Comparison of ENCODE assay signal across 13 cellular contexts in the genomic region with DNA sequence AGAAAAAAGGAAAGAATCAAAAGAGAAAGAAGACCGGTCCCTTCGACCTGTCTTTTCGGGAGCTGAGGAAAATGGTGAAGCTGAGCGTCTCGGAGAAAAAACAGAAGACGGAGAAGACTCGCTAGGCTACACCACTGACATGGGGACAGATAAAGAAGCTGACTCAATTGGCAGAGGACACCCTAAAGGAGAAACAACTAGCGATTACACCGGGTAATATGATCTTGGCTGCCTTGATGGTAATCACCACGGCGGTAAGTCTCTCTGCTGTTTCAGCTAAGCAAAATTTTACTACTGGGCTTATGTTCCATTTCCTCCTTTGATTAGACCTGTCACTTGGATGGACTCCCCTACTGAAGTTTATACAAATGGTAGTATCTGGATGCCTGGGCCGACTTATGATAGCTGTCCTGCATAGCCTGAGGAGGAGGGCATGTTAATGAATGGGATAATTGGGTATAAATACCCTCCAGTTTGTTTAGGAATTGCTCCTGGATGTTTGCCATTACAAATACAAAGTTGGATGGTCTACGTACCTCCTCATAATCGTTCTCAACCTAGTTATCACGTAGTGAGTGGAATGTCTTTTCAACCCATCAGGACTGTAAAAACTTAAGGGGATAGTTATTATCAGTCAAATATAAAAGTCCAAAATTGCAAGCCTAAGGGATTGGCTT. TPM values are rescaled to one million over a fixed set of nuclear protein-coding genes. Genes with fewer than 3 reads are reported as not detected.
DNase-seq lines count a peak whose midpoint lies in the region; ATAC-seq, FAIRE-seq and TF ChIP-seq lines count a peak whose summit lies in the region.
"Had no signal": no experiment of that assay in that cellular context is flagged by ENCODE, and none has a peak within 500 bp of the region (broad histone marks: within the 10 kb centered on the region; RNA-seq: fewer than 3 reads in every experiment).

No MANE protein-coding gene starts in this region.

- no peak overlapping the region for H3K4me3 ChIP-seq in astrocyte (ENCODE audit: insufficient read depth, low read depth, low read length)

- no peaks in the 10 kb centered on the region for H4K20me1 ChIP-seq in astrocyte (ENCODE audit: insufficient read depth, low read length)

- H3K79me2 ChIP-seq in astrocyte (ENCODE audit: insufficient read depth, low read length), result no peaks in the 10 kb centered on the region

- no peak overlapping the region for H3K27ac Mint-ChIP-seq in natural killer cell treated with Interleukin-12 subunit alpha and Interleukin-12 subunit beta and Interleukin-15 and Interleukin-18, amount 100 ng/mL, for 72 hours
- H3K27ac Mint-ChIP-seq in natural killer cell (no peak overlapping the region), astrocyte (ENCODE audit: unreplicated experiment) (no peak overlapping the region), memory B cell (peak overlapping the region; percentile 10)
- H3K27ac Mint-ChIP-seq: activated naive CD4-positive, alpha-beta T cell treated with anti-CD3 and anti-CD28 coated beads, Interleukin-2, amount 50 U/mL, for 24 hours had no signal

- H3K9me3 Mint-ChIP-seq in natural killer cell treated with Interleukin-12 subunit alpha and Interleukin-12 subunit beta and Interleukin-15 and Interleukin-18, amount 100 ng/mL, for 72 hours, result no peaks in the 10 kb centered on the region
- no peaks in the 10 kb centered on the region for H3K9me3 Mint-ChIP-seq in natural killer cell
- no peaks in the 10 kb centered on the region for H3K9me3 Mint-ChIP-seq in astrocyte (ENCODE audit: unreplicated experiment)
- no peaks in the 10 kb centered on the region for H3K9me3 Mint-ChIP-seq in memory B cell
- H3K9me3 Mint-ChIP-seq: activated naive CD4-positive, alpha-beta T cell treated with anti-CD3 and anti-CD28 coated beads, Interleukin-2, amount 50 U/mL, for 24 hours had no signal

- H3K4me3 Mint-ChIP-seq in natural killer cell treated with Interleukin-12 subunit alpha and Interleukin-12 subunit beta and Interleukin-15 and Interleukin-18, amount 100 ng/mL, for 72 hours, result peak overlapping the region; percentile 3
- H3K4me3 Mint-ChIP-seq in natural killer cell (no peak overlapping the region), astrocyte (ENCODE audit: unreplicated experiment) (no peak overlapping the region), memory B cell (no peak overlapping the region)
- H3K4me3 Mint-ChIP-seq: activated naive CD4-positive, alpha-beta T cell treated with anti-CD3 and anti-CD28 coated beads, Interleukin-2, amount 50 U/mL, for 24 hours had no signal

- no peak overlapping the region for H3K27ac ChIP-seq in astrocyte (ENCODE audit: low read depth, low read length)

- no peak overlapping the region for H2AFZ ChIP-seq in astrocyte (ENCODE audit: low read depth, low read length)

- peaks cover 37 to 42% of the 10 kb centered on the region in 2 donors for H3K27me3 Mint-ChIP-seq in natural killer cell treated with Interleukin-12 subunit alpha and Interleukin-12 subunit beta and Interleukin-15 and Interleukin-18, amount 100 ng/mL, for 72 hours
- H3K27me3 Mint-ChIP-seq in natural killer cell (ENCODE audit: low read depth in 2 of 2), result peaks cover 32 to 51% of the 10 kb centered on the region in 2 donors
- H3K27me3 Mint-ChIP-seq in astrocyte (ENCODE audit: low read depth, unreplicated experiment), result peaks cover 79% of the 10 kb centered on the region
- peaks cover 19% of the 10 kb centered on the region for H3K27me3 Mint-ChIP-seq in memory B cell

- no peaks in the 10 kb centered on the region for H3K4me1 ChIP-seq in astrocyte (ENCODE audit: insufficient read depth, low read length)

- no peak for ATAC-seq in natural killer cell treated with Interleukin-12 subunit alpha and Interleukin-12 subunit beta and Interleukin-15 and Interleukin-18, amount 100 ng/mL, for 72 hours
- no peak for ATAC-seq in natural killer cell
- no peak for ATAC-seq in memory B cell (ENCODE audit: low read depth)
- ATAC-seq in GM21619 (IDR thresholded peaks at IDR 0.05; ENCODE audit: unreplicated experiment), result no peak
- ATAC-seq in HG03520 (IDR thresholded peaks at IDR 0.05; ENCODE audit: unreplicated experiment), result no peak

- TF ChIP-seq CTCF in natural killer cell (IDR thresholded peaks at IDR 0.05) (no peak), astrocyte (IDR thresholded peaks at IDR 0.05; ENCODE audit: insufficient read depth, low read depth, low read length) (no peak)

- no peaks in the 10 kb centered on the region for H3K36me3 ChIP-seq in astrocyte (ENCODE audit: insufficient read depth, low read length)

- DNase-seq in natural killer cell treated with Interleukin-12 subunit alpha and Interleukin-12 subunit beta and Interleukin-15 and Interleukin-18, amount 100 ng/mL, for 72 hours (ENCODE audit: low spot score), result peak; percentile 26
- DNase-seq in natural killer cell (no peak), astrocyte (ENCODE audit: low read depth) (no peak), memory B cell (ENCODE audit: low spot score in 2 of 2) (no peak), posterior cingulate gyrus (no peak), cortex of kidney (lab: John Stamatoyannopoulos, UW) (no peak)
- DNase-seq: activated CD4-positive, alpha-beta T cell treated with anti-CD3 and anti-CD28 coated beads for 4 hours; effector CD4-positive, alpha-beta T cell; NCI-H187 had no signal

- no peaks in the 10 kb centered on the region for H3K9me3 ChIP-seq in astrocyte (ENCODE audit: insufficient read depth, low read depth, low read length)

- no peak overlapping the region for H3K9ac ChIP-seq in astrocyte (ENCODE audit: low read length)

- H3K36me3 Mint-ChIP-seq in natural killer cell treated with Interleukin-12 subunit alpha and Interleukin-12 subunit beta and Interleukin-15 and Interleukin-18, amount 100 ng/mL, for 72 hours, result no peaks in the 10 kb centered on the region
- H3K36me3 Mint-ChIP-seq in natural killer cell (no peaks in the 10 kb centered on the region), astrocyte (ENCODE audit: low read depth, unreplicated experiment) (no peaks in the 10 kb centered on the region), memory B cell (no peaks in the 10 kb centered on the region)
- H3K36me3 Mint-ChIP-seq: activated naive CD4-positive, alpha-beta T cell treated with anti-CD3 and anti-CD28 coated beads, Interleukin-2, amount 50 U/mL, for 24 hours had no signal

- peaks cover 67% of the 10 kb centered on the region for H3K27me3 ChIP-seq in astrocyte (ENCODE audit: insufficient read depth, low read length)

- H3K4me1 Mint-ChIP-seq in natural killer cell treated with Interleukin-12 subunit alpha and Interleukin-12 subunit beta and Interleukin-15 and Interleukin-18, amount 100 ng/mL, for 72 hours (ENCODE audit: low read depth in 2 of 2), result peaks cover 4 to 5% of the 10 kb centered on the region in 2 donors
- H3K4me1 Mint-ChIP-seq in natural killer cell (peaks cover 0 to under 1% of the 10 kb centered on the region in 2 donors), astrocyte (ENCODE audit: low read depth, unreplicated experiment) (peaks cover 2% of the 10 kb centered on the region), memory B cell (no peaks in the 10 kb centered on the region)
- H3K4me1 Mint-ChIP-seq: activated naive CD4-positive, alpha-beta T cell treated with anti-CD3 and anti-CD28 coated beads, Interleukin-2, amount 50 U/mL, for 24 hours had no signal

- FAIRE-seq in astrocyte (lab: Jason Lieb, UNC), result no peak

- peak overlapping the region; percentile 42 for H3K4me2 ChIP-seq in astrocyte (ENCODE audit: low read length)

- intact Hi-C loops in natural killer cell (cut with micrococcal nuclease), result loop anchor here (5.0 kb wide), 1 partner anchor 239 kb away; no protein-coding TSS in a partner anchor
- intact Hi-C loops in posterior cingulate gyrus (cut with DNase I), result no loop called here

RNA-seq across cellular contexts. Expression of a gene that starts 24.1 kb away (rescaled TPM):
- total RNA-seq in natural killer cell treated with Interleukin-12 subunit alpha and Interleukin-12 subunit beta and Interleukin-15 and Interleukin-18, amount 100 ng/mL, for 72 hours, result not detected
- total RNA-seq in natural killer cell (not detected), astrocyte (not detected in 2 replicates)
- total RNA-seq: Right ventricle myocardium superior had no signal

RNA-seq across cellular contexts. Expression of a gene that starts 24.6 kb away (rescaled TPM):
- total RNA-seq in natural killer cell treated with Interleukin-12 subunit alpha and Interleukin-12 subunit beta and Interleukin-15 and Interleukin-18, amount 100 ng/mL, for 72 hours, result under 1 TPM in 1 of 2 donors, not detected in 1; 0.62 TPM
- total RNA-seq in natural killer cell (under 1 TPM; 0.29 to 0.58 (median 0.56) TPM), astrocyte (not detected in 2 replicates)
- total RNA-seq: Right ventricle myocardium superior had no signal

RNA-seq across cellular contexts. Expression of a gene that starts 55.4 kb away (rescaled TPM):
- not detected for total RNA-seq in natural killer cell treated with Interleukin-12 subunit alpha and Interleukin-12 subunit beta and Interleukin-15 and Interleukin-18, amount 100 ng/mL, for 72 hours
- total RNA-seq in natural killer cell (not detected), astrocyte (0.17 and 0.82 TPM in 2 replicates)
- total RNA-seq: Right ventricle myocardium superior had no signal
